In the genomic region with DNA sequence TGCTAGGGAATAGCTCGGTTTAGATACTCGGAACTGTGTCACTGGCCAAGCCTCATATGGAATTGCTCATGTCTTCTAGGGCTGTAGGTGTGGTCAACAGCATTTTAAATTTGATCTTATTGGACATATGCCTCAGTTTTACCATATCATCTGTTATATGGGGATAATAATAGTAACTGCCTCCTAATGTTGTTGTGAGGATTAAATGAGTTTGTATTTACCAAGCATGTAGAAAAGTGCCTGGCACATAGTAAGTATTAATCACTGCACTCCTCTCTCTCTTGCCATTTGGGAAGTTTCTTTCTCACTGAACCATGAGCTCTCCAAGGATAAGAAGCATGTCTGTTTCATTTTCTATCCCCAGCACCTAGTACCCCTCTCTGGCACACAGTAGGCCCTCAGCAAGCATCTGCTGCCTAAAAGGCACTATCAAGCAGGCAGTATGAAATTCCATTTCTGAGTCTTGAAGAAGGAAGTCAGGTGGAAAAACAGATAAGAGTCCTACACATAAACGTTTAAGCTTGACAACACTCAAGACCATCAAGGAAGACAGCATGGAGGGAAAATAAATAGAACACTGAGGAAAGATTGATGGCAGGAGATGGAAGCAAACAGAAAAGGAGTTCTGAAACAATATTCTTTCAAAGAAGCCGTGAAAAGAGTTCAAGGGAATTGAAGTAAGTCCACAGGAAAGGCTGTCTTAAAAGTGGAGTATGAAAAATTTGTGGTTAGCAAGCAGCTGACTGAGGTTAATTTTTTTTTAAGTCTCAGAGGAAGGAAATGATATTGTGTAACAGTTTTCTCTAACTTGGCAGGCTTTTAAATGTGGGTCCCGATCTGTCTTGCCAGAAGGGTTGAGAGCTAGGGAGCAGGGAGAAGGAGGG, we compare ENCODE assay signal across 8 cellular contexts. TPM values are rescaled to one million over a fixed set of nuclear protein-coding genes. Genes with fewer than 3 reads are reported as not detected.
A peak's percentile ranks its signal among the peaks of the same experiment; 100 is the strongest.
DNase-seq lines count a peak whose midpoint lies in the region; ATAC-seq and TF ChIP-seq lines count a peak whose summit lies in the region.

No MANE protein-coding gene starts in this region.

- no peaks in the 10 kb centered on the region for H4K20me1 ChIP-seq in fibroblast of lung (ENCODE audit: control insufficient read depth, extremely low read depth, insufficient read depth, low read length)
- H4K20me1 ChIP-seq in H9 (ENCODE audit: control insufficient read depth, insufficient read depth, insufficient read length), result no peaks in the 10 kb centered on the region

- H3K9me3 ChIP-seq in fibroblast of lung (ENCODE audit: control insufficient read depth, insufficient read depth, low read depth, low read length) (no peaks in the 10 kb centered on the region), H9 (ENCODE audit: control insufficient read depth, low read depth, low read length) (no peaks in the 10 kb centered on the region)

- H3K36me3 Mint-ChIP-seq in HFFc6 (ENCODE audit: low read depth) (0 out of 2 replicates have a peak, but pooled peaks cover 6% of the 10 kb centered on the region), H9 (ENCODE audit: insufficient read depth in 1 of 3, low read depth in 3 of 3) (peaks cover 0 to 4% (median 3%) of the 10 kb centered on the region in 3 experiments; a peak in 6 of 7 replicates)
- peaks cover 3% of the 10 kb centered on the region for H3K36me3 Mint-ChIP-seq in T-helper 1 cell treated with Interleukin-12 subunit alpha and Interleukin-12 subunit beta and Interleukin-4 antibody, amounts not matched to agents 30 μg/mL and 1 μg/mL, for 36 hours (ENCODE audit: low read depth)

- H4K5ac ChIP-seq in H9 (ENCODE audit: insufficient read length, low read depth, low read length), result no peak overlapping the region

- H3K4me1 ChIP-seq in fibroblast of lung (ENCODE audit: control insufficient read depth, extremely low read depth, insufficient read depth, low read length) (peaks cover 2% of the 10 kb centered on the region), H9 (ENCODE audit: insufficient read depth, low read length) (no peaks in the 10 kb centered on the region)

- H3K9ac ChIP-seq in fibroblast of lung (ENCODE audit: insufficient read depth, low read length) (no peak overlapping the region), H9 (ENCODE audit: extremely low read depth, insufficient read length, low read length) (no peak overlapping the region)

- ATAC-seq in GM21515 (IDR thresholded peaks at IDR 0.05; ENCODE audit: unreplicated experiment), result no peak

- no peak overlapping the region for H2BK120ac ChIP-seq in H9 (ENCODE audit: low read depth, low read length, poor library complexity, severe bottlenecking)

- H2AFZ ChIP-seq in fibroblast of lung (ENCODE audit: low read length) (no peak overlapping the region), H9 (ENCODE audit: low read length) (no peak overlapping the region)

- no CpG with 5 or more reads among the region's 5 CpGs for WGBS in H9 (ENCODE audit: extremely low coverage, insufficient read length, low lambda C conversion rate)

- no peak overlapping the region for H2BK15ac ChIP-seq in H9 (ENCODE audit: low read depth, low read length)

- no peak for TF ChIP-seq CTCF in HFFc6 (IDR thresholded peaks at IDR 0.05)
- no peak for TF ChIP-seq CTCF in fibroblast of lung (conservative IDR thresholded peaks at IDR 0.05 in 1 of 2, IDR thresholded peaks at IDR 0.05 in 1 of 2; ENCODE audit: low read depth in 1 of 2, low read length in 2 of 2)
- TF ChIP-seq CTCF in retinal pigment epithelial cell (conservative IDR thresholded peaks at IDR 0.05; ENCODE audit: low read depth, low read length), result no peak
- no peak for TF ChIP-seq CTCF in H9 (conservative IDR thresholded peaks at IDR 0.05)

- H3K4me3 ChIP-seq in fibroblast of lung (replicated peaks in 1 of 4; ENCODE audit: control extremely low read depth in 1 of 4, insufficient read depth in 1 of 4, low read depth in 3 of 4, low read length in 4 of 4) (peak overlapping the region in 1 of 4 experiments; percentile 14), retinal pigment epithelial cell (ENCODE audit: low read length) (no peak overlapping the region)

- H3K27ac Mint-ChIP-seq in HFFc6 (peak overlapping the region; percentile 42), H9 (peak overlapping the region in 1 of 3 experiments; percentile 27; a peak in 2 of 7 replicates)
- H3K27ac Mint-ChIP-seq in T-helper 1 cell treated with Interleukin-12 subunit alpha and Interleukin-12 subunit beta and Interleukin-4 antibody, amounts not matched to agents 30 μg/mL and 1 μg/mL, for 36 hours, result peak overlapping the region; percentile 53

- H3K27ac ChIP-seq in fibroblast of lung (ENCODE audit: insufficient read depth, low read length) (peak overlapping the region; percentile 22), H9 (ENCODE audit: insufficient read length, low read depth, low read length) (no peak overlapping the region)

- no peak overlapping the region for H2BK20ac ChIP-seq in H9 (ENCODE audit: low read depth, low read length, poor library complexity, severe bottlenecking)

- no peak overlapping the region for H3K23ac ChIP-seq in H9 (ENCODE audit: insufficient read length, low read depth, low read length)

- peak; percentile 90 for DNase-seq in CD1c-positive myeloid dendritic cell (ENCODE audit: extremely low spot score)
- DNase-seq in HFFc6, result peak; percentile 55
- DNase-seq in fibroblast of lung (ENCODE audit: low read depth in 2 of 2), result peak; percentile 89 to 91
- peak; percentile 56 for DNase-seq in retinal pigment epithelial cell (ENCODE audit: low read depth)
- DNase-seq in NCI-H2227 (lab: John Stamatoyannopoulos, UW; ENCODE audit: unreplicated experiment), result no peak
- no peak for DNase-seq in H9

- H3K27me3 Mint-ChIP-seq in HFFc6 (ENCODE audit: insufficient read depth) (no peaks in the 10 kb centered on the region; the same call in 1 of the 2 replicates), H9 (ENCODE audit: low read depth) (no peaks in the 10 kb centered on the region)
- peaks cover 33% of the 10 kb centered on the region for H3K27me3 Mint-ChIP-seq in T-helper 1 cell treated with Interleukin-12 subunit alpha and Interleukin-12 subunit beta and Interleukin-4 antibody, amounts not matched to agents 30 μg/mL and 1 μg/mL, for 36 hours (ENCODE audit: low read depth)

- no peak overlapping the region for H3K18ac ChIP-seq in H9 (ENCODE audit: insufficient read length, low read depth, low read length)

- H4K91ac ChIP-seq in H9 (ENCODE audit: insufficient read length, low read depth, low read length), result no peak overlapping the region

- no peak overlapping the region for H3K4ac ChIP-seq in H9 (ENCODE audit: low read depth, low read length)

- no peak overlapping the region for H4K8ac ChIP-seq in H9 (replicated peaks; ENCODE audit: insufficient read length, low read depth, low read length)

- H3K27me3 ChIP-seq in fibroblast of lung (ENCODE audit: control insufficient read depth, insufficient read depth, low read length) (no peaks in the 10 kb centered on the region), H9 (ENCODE audit: insufficient read depth, low read length) (no peaks in the 10 kb centered on the region)

- H3K4me3 Mint-ChIP-seq in HFFc6 (peak overlapping the region; percentile 35), H9 (no peak overlapping the region)
- H3K4me3 Mint-ChIP-seq in T-helper 1 cell treated with Interleukin-12 subunit alpha and Interleukin-12 subunit beta and Interleukin-4 antibody, amounts not matched to agents 30 μg/mL and 1 μg/mL, for 36 hours, result peak overlapping the region; percentile 38

- H3T11ph ChIP-seq in H9 (ENCODE audit: low read length), result no peak overlapping the region

- H2AK5ac ChIP-seq in H9 (ENCODE audit: insufficient read length, low read length), result no peak overlapping the region

- H3K79me1 ChIP-seq in H9 (ENCODE audit: insufficient read depth, low read depth, low read length, poor library complexity, severe bottlenecking), result no peaks in the 10 kb centered on the region

- no peaks in the 10 kb centered on the region for H3K36me3 ChIP-seq in fibroblast of lung (ENCODE audit: control insufficient read depth, insufficient read depth, low read length)

- H2BK5ac ChIP-seq in H9 (ENCODE audit: insufficient read length, low read length), result no peak overlapping the region

- no peak overlapping the region for H3K14ac ChIP-seq in H9 (ENCODE audit: insufficient read depth, low read length)

- peak overlapping the region; percentile 73 for H3K4me2 ChIP-seq in fibroblast of lung (ENCODE audit: extremely low read depth, insufficient read depth, low read length)
- H3K4me2 ChIP-seq in H9 (ENCODE audit: insufficient read depth, insufficient read length, low read length), result no peak overlapping the region

- H3K9me3 Mint-ChIP-seq in HFFc6 (no peaks in the 10 kb centered on the region), H9 (no peaks in the 10 kb centered on the region)
- H3K9me3 Mint-ChIP-seq in T-helper 1 cell treated with Interleukin-12 subunit alpha and Interleukin-12 subunit beta and Interleukin-4 antibody, amounts not matched to agents 30 μg/mL and 1 μg/mL, for 36 hours, result no peaks in the 10 kb centered on the region

- H3K4me1 Mint-ChIP-seq in HFFc6 (ENCODE audit: low read depth), result peaks cover 50% of the 10 kb centered on the region
- H3K4me1 Mint-ChIP-seq in T-helper 1 cell treated with Interleukin-12 subunit alpha and Interleukin-12 subunit beta and Interleukin-4 antibody, amounts not matched to agents 30 μg/mL and 1 μg/mL, for 36 hours (ENCODE audit: low read depth), result peaks cover 31% of the 10 kb centered on the region
- peaks cover 25 to 34% of the 10 kb centered on the region in 2 experiments for H3K4me1 Mint-ChIP-seq in H9

- no peak overlapping the region for H2BK12ac ChIP-seq in H9 (ENCODE audit: insufficient read length, low read depth, low read length)

- peaks cover 10% of the 10 kb centered on the region for H3K79me2 ChIP-seq in fibroblast of lung (ENCODE audit: control insufficient read depth, insufficient read depth, low read length)
- H3K79me2 ChIP-seq in H9 (ENCODE audit: insufficient read depth, low read length), result no peaks in the 10 kb centered on the region

- H3K23me2 ChIP-seq in H9 (ENCODE audit: insufficient read length, low read depth, low read length, poor library complexity, severe bottlenecking), result peaks cover 8% of the 10 kb centered on the region

- H3K56ac ChIP-seq in H9 (ENCODE audit: insufficient read length, low read depth, low read length), result no peak overlapping the region

RNA-seq across cellular contexts. Expression of a gene that starts 2.2 kb away (rescaled TPM):
- 10 to 100 TPM; 29.6 to 56.7 (median 37.1) TPM for total RNA-seq in HFFc6 (2021; fragmentation: NEBNext Ultra II Directional; extraction: Animal tissue kit (Norgen Biotek cat#: 25700))
- total RNA-seq in fibroblast of lung (35.7 and 65.7 TPM in 2 replicates), H9 (2021) (47.8 and 54.1 TPM in 2 replicates)
- polyA plus RNA-seq in fibroblast of lung, result 26.7 and 42.7 TPM in 2 replicates
- polyA plus RNA-seq in fibroblast of lung (2012), result 23.8 and 28.2 TPM in 2 replicates
- 273 and 274 TPM in 2 replicates for polyA minus RNA-seq in fibroblast of lung (ENCODE audit: low replicate concordance)

RNA-seq across cellular contexts. Expression of a gene that starts 33.4 kb away (rescaled TPM):
- 1,000 to 10,000 TPM; 1,059 to 1,221 (median 1,100) TPM for total RNA-seq in HFFc6 (2021; fragmentation: NEBNext Ultra II Directional; extraction: Animal tissue kit (Norgen Biotek cat#: 25700))
- total RNA-seq in fibroblast of lung, result 331 and 372 TPM in 2 replicates
- 432 and 490 TPM in 2 replicates for polyA plus RNA-seq in fibroblast of lung
- 709 and 835 TPM in 2 replicates for polyA plus RNA-seq in fibroblast of lung (2012)
- polyA minus RNA-seq in fibroblast of lung (ENCODE audit: low replicate concordance), result 388 and 507 TPM in 2 replicates
- 65.2 and 70.0 TPM in 2 replicates for total RNA-seq in H9 (2021)

Comparison
In these comparisons a context has a peak if more than half of its experiments do, and no peak if none do; other contexts are left out.
1. DNase-seq: peak in CD1c-positive myeloid dendritic cell (single experiment), HFFc6 (single experiment), fibroblast of lung (2 of 2) and retinal pigment epithelial cell (single experiment); none in NCI-H2227 (single experiment) and H9 (single experiment).
2. H3K4me3 Mint-ChIP-seq: peak in HFFc6 (single experiment) and T-helper 1 cell treated with Interleukin-12 subunit alpha and Interleukin-12 subunit beta and Interleukin-4 antibody, amounts not matched to agents 30 μg/mL and 1 μg/mL, for 36 hours (single experiment); none in H9 (0 of 2).